In genomic region chr12:90299121-90299520, GRCh38 we compare ENCODE assay signal across 8 cellular contexts.
DNase-seq lines count a peak whose midpoint lies in the region; ATAC-seq and TF ChIP-seq lines count a peak whose summit lies in the region.

No MANE protein-coding gene starts in this region.

- no peaks in the 10 kb centered on the region for H3K27me3 Mint-ChIP-seq in Caco-2 (ENCODE audit: insufficient read depth, unreplicated experiment)

- no peaks in the 10 kb centered on the region for H3K36me3 Mint-ChIP-seq in Caco-2 (ENCODE audit: insufficient read depth, unreplicated experiment)

- no peak overlapping the region for H3K27ac ChIP-seq in A673 (ENCODE audit: low read depth, low read length, poor library complexity, severe bottlenecking)

- H3K4me3 ChIP-seq in A673 (ENCODE audit: low read depth, low read length, poor library complexity, severe bottlenecking), result no peak overlapping the region
- no peak overlapping the region for H3K4me3 ChIP-seq in Caco-2 (ENCODE audit: low read depth, low read length)

- H3K4me3 Mint-ChIP-seq in Caco-2 (ENCODE audit: unreplicated experiment), result no peak overlapping the region

- CTCF ChIA-PET in A673 (lab: Charles Lee) (no interaction called here), Caco-2 (lab: Charles Lee) (no interaction called here)

- no peaks in the 10 kb centered on the region for H3K36me3 ChIP-seq in A673 (ENCODE audit: insufficient read depth, low read length, poor library complexity, severe bottlenecking)
- H3K36me3 ChIP-seq in Caco-2 (ENCODE audit: control insufficient read depth, insufficient read depth, low read length), result no peaks in the 10 kb centered on the region

- H3K27me3 ChIP-seq in A673 (replicated peaks; ENCODE audit: insufficient read depth, low read depth, low read length, poor library complexity), result no peaks in the 10 kb centered on the region
- H3K27me3 ChIP-seq in Caco-2 (replicated peaks; ENCODE audit: control insufficient read depth, insufficient read depth, low read length), result no peaks in the 10 kb centered on the region

- POLR2A ChIA-PET in A673 (lab: Charles Lee; ENCODE audit: low non-redundant PET), result no interaction called here
- POLR2A ChIA-PET in Caco-2 (lab: Charles Lee), result no interaction called here

- no peak for TF ChIP-seq CTCF in A673 (conservative IDR thresholded peaks at IDR 0.05; ENCODE audit: low read depth, low read length)
- TF ChIP-seq CTCF in Caco-2 (IDR thresholded peaks at IDR 0.05; ENCODE audit: insufficient read depth in 1 of 2, low read depth in 1 of 2, low read length in 1 of 2, severe bottlenecking in 1 of 2, unreplicated experiment in 1 of 2), result no peak

- intact Hi-C loops in A673 (cut with micrococcal nuclease; ENCODE audit: unreplicated experiment), result no loop called here
- intact Hi-C loops in Caco-2 (cut with micrococcal nuclease; ENCODE audit: unreplicated experiment), result no loop called here

- BruUV-seq in A673 (replicated peaks; lab: Mats Ljungman, UMichigan), result no TSS peak
- BruUV-seq in Caco-2 (replicated peaks; lab: Mats Ljungman, UMichigan), result no TSS peak

- H3K27ac Mint-ChIP-seq in Caco-2 (ENCODE audit: unreplicated experiment), result no peak overlapping the region

- no peaks in the 10 kb centered on the region for H3K9me3 Mint-ChIP-seq in Caco-2 (ENCODE audit: unreplicated experiment)

- peak; percentile 43 for DNase-seq in A673 (ENCODE audit: low spot score)
- peak; percentile 19 to 33 for DNase-seq in NOMO-1 (lab: John Stamatoyannopoulos, UW; ENCODE audit: unreplicated experiment in 2 of 2)
- no peak for DNase-seq in stimulated activated CD4-positive, alpha-beta T cell treated with anti-CD3 and anti-CD28 coated beads, Interleukin-12 subunit alpha, Interleukin-12 subunit beta, amount 100 ng/mL, for 4 hours
- DNase-seq in Caco-2, result no peak
- no peak for DNase-seq in NCI-H187 (lab: John Stamatoyannopoulos, UW)
- DNase-seq in stimulated activated CD8-positive, alpha-beta memory T cell treated with anti-CD3 and anti-CD28 coated beads, Interleukin-4, amount 100 ng/mL, for 48 hours, result no peak

- H3K4me1 ChIP-seq in A673 (ENCODE audit: insufficient read depth, low read length, poor library complexity, severe bottlenecking), result peaks cover 7% of the 10 kb centered on the region
- no peaks in the 10 kb centered on the region for H3K4me1 ChIP-seq in Caco-2

- H3K9me3 ChIP-seq in A673 (ENCODE audit: low read depth, low read length, poor library complexity, severe bottlenecking) (no peaks in the 10 kb centered on the region), Caco-2 (no peaks in the 10 kb centered on the region)

- ATAC-seq in GM18909 (IDR thresholded peaks at IDR 0.05; ENCODE audit: poor library complexity, unreplicated experiment) (peak; percentile 99), HG02870 (IDR thresholded peaks at IDR 0.05; ENCODE audit: unreplicated experiment) (peak; percentile 95)

- no peaks in the 10 kb centered on the region for H3K4me1 Mint-ChIP-seq in Caco-2 (ENCODE audit: low read depth, unreplicated experiment)

Comparison
In these comparisons a context has a peak if more than half of its experiments do, and no peak if none do; other contexts are left out.
1. DNase-seq: peak in A673 (single experiment) and NOMO-1 (2 of 2); none in stimulated activated CD4-positive, alpha-beta T cell treated with anti-CD3 and anti-CD28 coated beads, Interleukin-12 subunit alpha, Interleukin-12 subunit beta, amount 100 ng/mL, for 4 hours (single experiment), Caco-2 (0 of 2), NCI-H187 (0 of 2) and stimulated activated CD8-positive, alpha-beta memory T cell treated with anti-CD3 and anti-CD28 coated beads, Interleukin-4, amount 100 ng/mL, for 48 hours (single experiment).